In the genomic region with DNA sequence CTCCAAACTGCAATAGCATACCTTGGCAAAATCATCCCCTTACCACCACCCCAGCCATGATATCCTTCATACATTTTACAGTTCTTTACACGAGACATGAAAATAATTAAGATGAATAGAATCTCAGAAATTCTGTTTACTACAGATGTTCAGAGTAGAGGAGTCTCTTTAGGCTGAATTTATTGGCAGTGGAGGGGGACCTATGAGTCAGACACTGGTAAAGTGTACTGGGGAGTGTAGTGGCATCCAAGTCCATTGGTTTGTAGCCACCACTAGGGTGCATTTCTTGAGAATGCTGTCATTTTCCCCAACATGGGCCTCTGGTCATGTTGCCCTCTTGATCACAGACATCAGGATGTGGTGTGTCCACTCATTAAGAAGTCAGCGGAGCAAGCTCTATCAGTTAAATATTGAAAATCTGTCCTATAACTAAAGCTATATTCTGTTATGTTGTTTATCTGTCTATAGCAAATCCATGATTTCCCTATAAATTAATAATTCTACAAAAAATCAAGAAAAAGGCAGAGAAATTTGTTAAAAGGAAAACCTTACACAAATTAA, we compare ENCODE assay signal across 7 cellular contexts.
A peak's percentile ranks its signal among the peaks of the same experiment; 100 is the strongest.
DNase-seq lines count a peak whose midpoint lies in the region; ATAC-seq, FAIRE-seq and TF ChIP-seq lines count a peak whose summit lies in the region.
"Not testable (repeated sequence)": the region's sequence is repeated elsewhere in the genome, so short reads cannot be mapped to it uniquely, and the experiment has no call there.

No MANE protein-coding gene starts in this region.

- WGBS in GM23248 (ENCODE audit: low coverage in 1 of 2, low lambda C conversion rate in 2 of 2, missing lambda C conversion rate in 2 of 2), 2 experiments = 29 to 38% methylated on average over 2 of the region's 2 CpGs
- WGBS in pancreas, 2 donors = 44 to 51% methylated on average over 2 of the region's 2 CpGs

- H3K9ac ChIP-seq in GM23248; PC-3 (ENCODE audit: low read length): not testable (repeated sequence)

- peak; percentile 58; the same call in 1 of the 2 replicates for ATAC-seq in PC-3
- not testable (repeated sequence) for ATAC-seq in pancreas

- not testable (repeated sequence) for H3K9me3 ChIP-seq in GM23248 (ENCODE audit: low read depth); PC-3 (ENCODE audit: low read length); pancreas

- CTCF ChIA-PET in PC-3 (lab: Charles Lee) = not testable (repeated sequence)

- not testable (repeated sequence) for TF ChIP-seq CTCF in PC-3 (conservative IDR thresholded peaks at IDR 0.05; ENCODE audit: low read depth, low read length); pancreas (IDR thresholded peaks at IDR 0.05)

- FAIRE-seq in colon (lab: Jason Lieb, UNC) (peak; percentile 66), islet of Langerhans (lab: Jason Lieb, UNC) (peak; percentile 97), pancreas (lab: Jason Lieb, UNC) (peak; percentile 5)

- not testable (repeated sequence) for H3K79me2 ChIP-seq in GM23248 (ENCODE audit: insufficient read depth); PC-3 (ENCODE audit: low read length)

- in situ Hi-C loops in ACHN (cut with HindIII; ENCODE audit: low pct_ligation_motif_present, low pct_unique_long_range_greater_than_20kb, low sequenced_read_pairs); GM23248 (cut with MboI): not testable (repeated sequence)

- not testable (repeated sequence) for H3K9me2 ChIP-seq in GM23248 (ENCODE audit: insufficient read depth); PC-3 (replicated peaks; ENCODE audit: low read length)

- H3K4me1 ChIP-seq in GM23248 (ENCODE audit: insufficient read depth); PC-3 (ENCODE audit: insufficient read depth, low read length); pancreas: not testable (repeated sequence)

- POLR2A ChIA-PET in PC-3 (lab: Charles Lee; ENCODE audit: unreplicated experiment) = not testable (repeated sequence)

- not testable (repeated sequence) for BruUV-seq in PC-3 (replicated peaks; lab: Mats Ljungman, UMichigan)

- not testable (repeated sequence) for H3K27me3 ChIP-seq in GM23248 (replicated peaks; ENCODE audit: insufficient read depth); PC-3 (ENCODE audit: low read length); pancreas

- not testable (repeated sequence) for H3K4me3 ChIP-seq in GM23248; PC-3 (ENCODE audit: low read length); pancreas

- H3K4me2 ChIP-seq in GM23248 (ENCODE audit: unreplicated experiment); PC-3 (ENCODE audit: low read length): not testable (repeated sequence)

- H2AFZ ChIP-seq in GM23248; PC-3 (ENCODE audit: low read length): not testable (repeated sequence)

- intact Hi-C loops in PC-3 (cut with micrococcal nuclease); pancreas (cut with DNase I): not testable (repeated sequence)

- DNase-seq in ACHN (peak; percentile 18), GM23248 (peak; percentile 25), HS-5 (ENCODE audit: low read depth) (peak; percentile 19)
- DNase-seq in PC-3, pancreas: not testable (repeated sequence)

- not testable (repeated sequence) for H3K36me3 ChIP-seq in GM23248 (ENCODE audit: low read depth); PC-3 (ENCODE audit: low read depth, low read length); pancreas

- not testable (repeated sequence) for H4K20me1 ChIP-seq in GM23248 (ENCODE audit: insufficient read depth); PC-3 (ENCODE audit: low read length)

- not testable (repeated sequence) for H3F3A ChIP-seq in GM23248 (ENCODE audit: insufficient read depth); PC-3 (ENCODE audit: low read length, unreplicated experiment)

- not testable (repeated sequence) for H3K27ac ChIP-seq in GM23248; PC-3 (ENCODE audit: low read length); pancreas
